In the genomic region with DNA sequence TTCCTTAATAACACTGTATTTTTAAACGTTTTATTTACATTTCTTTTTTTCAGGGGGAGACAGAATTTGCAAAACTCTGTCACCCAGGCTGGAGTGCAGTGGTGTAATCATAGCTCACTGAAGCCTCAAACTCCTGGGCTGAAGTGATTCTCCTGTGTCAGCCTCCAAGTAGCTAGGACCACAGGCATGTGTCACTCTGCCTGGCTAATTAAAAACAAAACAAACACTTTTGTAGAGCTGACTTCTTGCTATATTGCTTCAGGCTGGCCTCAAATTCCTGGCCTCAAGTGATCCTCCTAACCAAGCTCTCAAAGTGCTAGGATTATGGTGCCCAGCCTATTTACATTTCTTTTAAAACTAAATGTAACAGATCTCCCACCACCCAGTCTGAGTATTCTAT, we compare ENCODE assay signal across 14 cellular contexts. TPM values are rescaled to one million over a fixed set of nuclear protein-coding genes. Genes with fewer than 3 reads are reported as not detected.
A peak's percentile ranks its signal among the peaks of the same experiment; 100 is the strongest.
DNase-seq lines count a peak whose midpoint lies in the region; ATAC-seq and TF ChIP-seq lines count a peak whose summit lies in the region.
"Had no signal": no experiment of that assay in that cellular context is flagged by ENCODE, and none has a peak within 500 bp of the region (broad histone marks: within the 10 kb centered on the region; RNA-seq: fewer than 3 reads in every experiment).

No MANE protein-coding gene starts in this region.

- BruUV-seq in OCI-LY7 (replicated peaks; lab: Mats Ljungman, UMichigan): no TSS peak

- ATAC-seq in natural killer cell (no peak), GM18858 (IDR thresholded peaks at IDR 0.05; ENCODE audit: unreplicated experiment) (no peak)
- no peak for ATAC-seq in natural killer cell treated with Interleukin-12 subunit alpha and Interleukin-12 subunit beta and Interleukin-15 and Interleukin-18, amount 100 ng/mL, for 72 hours
- ATAC-seq in stimulated activated naive B cell treated with anti-CD40 and anti-IgM and Interleukin-4, amounts not matched to agents 10 μg/mL and 1 μg/mL and 100 μg/mL, for 72 hours (replicated peaks): no peak
- ATAC-seq: upper lobe of right lung had no signal

- H3K9me3 Mint-ChIP-seq in natural killer cell: no peaks in the 10 kb centered on the region
- H3K9me3 Mint-ChIP-seq in natural killer cell treated with Interleukin-12 subunit alpha and Interleukin-12 subunit beta and Interleukin-15 and Interleukin-18, amount 100 ng/mL, for 72 hours: no peaks in the 10 kb centered on the region
- no peaks in the 10 kb centered on the region for H3K9me3 Mint-ChIP-seq in stimulated activated naive B cell treated with anti-CD40 and anti-IgM and Interleukin-4, amounts not matched to agents 10 μg/mL and 1 μg/mL and 100 μg/mL, for 72 hours

- no peak for DNase-seq in natural killer cell
- no peak for DNase-seq in natural killer cell treated with Interleukin-12 subunit alpha and Interleukin-12 subunit beta and Interleukin-15 and Interleukin-18, amount 100 ng/mL, for 72 hours (ENCODE audit: low spot score)
- no peak for DNase-seq in OCI-LY7 (ENCODE audit: low spot score)
- DNase-seq in fibroblast of gingiva (ENCODE audit: low read depth): peak; percentile 53
- DNase-seq in stimulated activated naive B cell treated with anti-CD40 and anti-IgM and Interleukin-4, amounts not matched to agents 10 μg/mL and 1 μg/mL and 100 μg/mL, for 72 hours: no peak
- DNase-seq in activated effector memory CD4-positive, alpha-beta T cell treated with anti-CD3 and anti-CD28 coated beads, Interleukin-2, amount 50 U/mL, for 16 hours: no peak
- no peak for DNase-seq in DMS153 (lab: John Stamatoyannopoulos, UW)
- DNase-seq: activated CD4-positive, alpha-beta T cell treated with anti-CD3 and anti-CD28 coated beads, Interleukin-2, amount 50 U/mL, for 48 hours; anterior cingulate cortex; C1 segment of cervical spinal cord; NCI-H1092; NCI-H82; upper lobe of right lung had no signal

- H3K36me3 ChIP-seq in OCI-LY7 (ENCODE audit: insufficient read depth, low read length): peaks cover 89% of the 10 kb centered on the region

- H3K79me2 ChIP-seq in OCI-LY7 (ENCODE audit: insufficient read depth, low read depth, low read length): peaks cover 96% of the 10 kb centered on the region

- CTCF ChIA-PET in OCI-LY7 (lab: Charles Lee; ENCODE audit: unreplicated experiment): interaction anchor here (1.0 kb wide), 1 partner anchor 74 kb away, joined by 4 read pairs; no protein-coding TSS in a partner anchor

- POLR2A ChIA-PET in OCI-LY7 (lab: Charles Lee): interaction anchor here (0.6 to 2.3 kb wide), 9 partner anchors 9 to 1114 kb away, joined by 3 to 14 read pairs (median 3); partner anchors contain the start of gene KCNMB4

- H3K4me1 ChIP-seq in OCI-LY7 (ENCODE audit: insufficient read depth, low read length, poor library complexity, severe bottlenecking): peaks cover 16% of the 10 kb centered on the region

- peak overlapping the region; percentile 18 for H3K27ac ChIP-seq in OCI-LY7 (ENCODE audit: low read depth, low read length, poor library complexity, severe bottlenecking)
- H3K27ac ChIP-seq: upper lobe of right lung had no signal

- no peak overlapping the region for H3K4me3 ChIP-seq in OCI-LY7 (ENCODE audit: low read depth, low read length, poor library complexity, severe bottlenecking)
- H3K4me3 ChIP-seq: upper lobe of right lung had no signal

- H3K4me3 Mint-ChIP-seq in natural killer cell: no peak overlapping the region
- H3K4me3 Mint-ChIP-seq in natural killer cell treated with Interleukin-12 subunit alpha and Interleukin-12 subunit beta and Interleukin-15 and Interleukin-18, amount 100 ng/mL, for 72 hours: no peak overlapping the region
- no peak overlapping the region for H3K4me3 Mint-ChIP-seq in stimulated activated naive B cell treated with anti-CD40 and anti-IgM and Interleukin-4, amounts not matched to agents 10 μg/mL and 1 μg/mL and 100 μg/mL, for 72 hours

- H3K9me2 ChIP-seq in OCI-LY7 (ENCODE audit: insufficient read depth, low read length): no peaks in the 10 kb centered on the region

- H3K9me3 ChIP-seq in OCI-LY7 (ENCODE audit: low read length): peaks cover 13% of the 10 kb centered on the region; the same call in 1 of the 2 replicates
- H3K9me3 ChIP-seq: upper lobe of right lung had no signal

- TF ChIP-seq CTCF in natural killer cell (IDR thresholded peaks at IDR 0.05) (no peak), OCI-LY7 (conservative IDR thresholded peaks at IDR 0.05; ENCODE audit: low read length) (no peak)

- H3K4me1 Mint-ChIP-seq in natural killer cell: peaks cover 39 to 50% of the 10 kb centered on the region in 2 donors
- peaks cover 31 to 50% of the 10 kb centered on the region in 2 donors for H3K4me1 Mint-ChIP-seq in natural killer cell treated with Interleukin-12 subunit alpha and Interleukin-12 subunit beta and Interleukin-15 and Interleukin-18, amount 100 ng/mL, for 72 hours (ENCODE audit: low read depth in 2 of 2)
- H3K4me1 Mint-ChIP-seq in stimulated activated naive B cell treated with anti-CD40 and anti-IgM and Interleukin-4, amounts not matched to agents 10 μg/mL and 1 μg/mL and 100 μg/mL, for 72 hours: peaks cover 21 to 58% of the 10 kb centered on the region in 2 donors

- H3K36me3 Mint-ChIP-seq in natural killer cell: peaks cover 5% of the 10 kb centered on the region
- peaks cover 4% of the 10 kb centered on the region for H3K36me3 Mint-ChIP-seq in natural killer cell treated with Interleukin-12 subunit alpha and Interleukin-12 subunit beta and Interleukin-15 and Interleukin-18, amount 100 ng/mL, for 72 hours
- peaks cover 12 to 37% of the 10 kb centered on the region in 2 donors for H3K36me3 Mint-ChIP-seq in stimulated activated naive B cell treated with anti-CD40 and anti-IgM and Interleukin-4, amounts not matched to agents 10 μg/mL and 1 μg/mL and 100 μg/mL, for 72 hours

- peaks cover 45% of the 10 kb centered on the region; the same call in 1 of the 2 replicates for H4K20me1 ChIP-seq in OCI-LY7 (ENCODE audit: insufficient read depth, low read length)

- intact Hi-C loops in natural killer cell (cut with micrococcal nuclease) (no loop called here), OCI-LY7 (cut with micrococcal nuclease; ENCODE audit: unreplicated experiment) (no loop called here)

- H3K27ac Mint-ChIP-seq in natural killer cell: peak overlapping the region; percentile 54 to 67
- H3K27ac Mint-ChIP-seq in natural killer cell treated with Interleukin-12 subunit alpha and Interleukin-12 subunit beta and Interleukin-15 and Interleukin-18, amount 100 ng/mL, for 72 hours: peak overlapping the region in 1 of 2 donors; percentile 61
- H3K27ac Mint-ChIP-seq in stimulated activated naive B cell treated with anti-CD40 and anti-IgM and Interleukin-4, amounts not matched to agents 10 μg/mL and 1 μg/mL and 100 μg/mL, for 72 hours: peak overlapping the region; percentile 39

- no peaks in the 10 kb centered on the region for H3K27me3 Mint-ChIP-seq in natural killer cell (ENCODE audit: low read depth in 2 of 2)
- no peaks in the 10 kb centered on the region for H3K27me3 Mint-ChIP-seq in natural killer cell treated with Interleukin-12 subunit alpha and Interleukin-12 subunit beta and Interleukin-15 and Interleukin-18, amount 100 ng/mL, for 72 hours
- H3K27me3 Mint-ChIP-seq in stimulated activated naive B cell treated with anti-CD40 and anti-IgM and Interleukin-4, amounts not matched to agents 10 μg/mL and 1 μg/mL and 100 μg/mL, for 72 hours: no peaks in the 10 kb centered on the region

- H2AFZ ChIP-seq in OCI-LY7 (ENCODE audit: low read length): no peak overlapping the region

- H3K4me2 ChIP-seq in OCI-LY7 (ENCODE audit: low read length): no peak overlapping the region; the same call in 1 of the 2 replicates

RNA-seq across cellular contexts. Expression of gene CPSF6, which starts 12.7 kb away (rescaled TPM):
- total RNA-seq in natural killer cell: 10 to 100 TPM; 88.5 to 99.4 (median 95.4) TPM
- total RNA-seq in natural killer cell treated with Interleukin-12 subunit alpha and Interleukin-12 subunit beta and Interleukin-15 and Interleukin-18, amount 100 ng/mL, for 72 hours: 100 to 1,000 TPM in 1 of 2 donors, 10 to 100 TPM in 1; 84.3 to 101 TPM
- total RNA-seq in OCI-LY7 (2014; rRNA removed; shearing (Covaris generic)): 90.4 and 207 TPM in 2 replicates
- 163 and 165 TPM in 2 replicates for total RNA-seq in OCI-LY7 (2022)
